17 cellular contexts compared by ENCODE assay signal in the genomic region with DNA sequence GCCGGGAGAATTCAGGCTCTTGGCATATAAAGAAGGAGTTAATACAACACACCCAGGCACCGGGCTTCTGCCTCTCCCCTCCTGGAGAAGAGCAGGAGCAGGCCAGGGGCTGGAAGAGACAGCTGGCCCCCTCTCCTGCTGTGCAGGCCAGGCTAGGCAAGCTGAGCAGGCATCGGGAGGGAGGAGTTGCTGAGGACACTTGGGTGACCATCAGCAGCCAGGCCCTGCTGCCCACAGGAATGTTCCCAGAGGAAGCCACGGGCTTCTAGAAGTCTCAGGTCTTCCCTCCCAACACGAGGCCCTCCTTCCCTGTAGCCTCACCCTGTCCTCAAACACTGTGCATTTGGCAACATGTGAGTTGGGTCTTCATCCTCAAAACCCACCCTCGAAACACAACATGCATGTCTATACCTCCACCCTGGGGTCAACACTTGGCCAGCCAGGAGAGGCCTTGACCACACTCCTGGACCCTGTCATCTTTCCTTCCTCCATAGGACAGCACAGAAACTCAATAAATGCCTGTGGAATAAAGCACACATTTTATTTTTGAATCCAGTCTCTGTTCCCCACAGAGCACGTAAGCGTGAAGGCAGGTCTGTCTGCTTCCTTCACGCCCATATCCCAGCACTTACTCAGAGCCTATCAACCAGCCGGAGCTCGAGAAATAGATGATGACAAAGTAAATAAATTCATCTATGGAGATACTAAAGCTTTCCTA.
DNase-seq lines count a peak whose midpoint lies in the region; ATAC-seq and TF ChIP-seq lines count a peak whose summit lies in the region.
"Had no signal": no experiment of that assay in that cellular context is flagged by ENCODE, and none has a peak within 500 bp of the region (broad histone marks: within the 10 kb centered on the region; RNA-seq: fewer than 3 reads in every experiment).

No MANE protein-coding gene starts in this region.

- H3K36me3 ChIP-seq in fibroblast of lung (ENCODE audit: control insufficient read depth, insufficient read depth, low read length) (no peaks in the 10 kb centered on the region), osteoblast (ENCODE audit: insufficient read depth, low read length) (no peaks in the 10 kb centered on the region)
- H3K36me3 ChIP-seq: HAP-1, prostate gland, uterus had no signal

- peaks cover 12% of the 10 kb centered on the region for H3K9me3 Mint-ChIP-seq in type B pancreatic cell

- H2AFZ ChIP-seq in fibroblast of lung (ENCODE audit: low read length) (no peak overlapping the region), osteoblast (ENCODE audit: low read length) (peak overlapping the region; percentile 72)

- H3K27me3 ChIP-seq in fibroblast of lung (ENCODE audit: control insufficient read depth, insufficient read depth, low read length): no peaks in the 10 kb centered on the region
- H3K27me3 ChIP-seq in osteoblast (ENCODE audit: insufficient read depth, low read length): no peaks in the 10 kb centered on the region
- H3K27me3 ChIP-seq: uterus had no signal

- DNase-seq in AG08396 (ENCODE audit: low spot score) (peak; percentile 57), RPMI7951 (ENCODE audit: low read depth) (peak; percentile 49), fibroblast of lung (ENCODE audit: low read depth in 2 of 2) (peak; percentile 2 to 23), osteoblast (ENCODE audit: insufficient read length, low spot score, missing footprints) (no peak), type B pancreatic cell (ENCODE audit: extremely low spot score, unreplicated experiment) (no peak), DMS53 treated with DMSO at 0.1 percent for 48 hours (lab: John Stamatoyannopoulos, UW; ENCODE audit: unreplicated experiment) (no peak), ureter (ENCODE audit: low spot score) (no peak)
- DNase-seq: activated CD8-positive, alpha-beta memory T cell treated with anti-CD3 and anti-CD28 coated beads for 24 hours; activated gamma-delta T cell treated with Interleukin-2 at 50 U/mL for 16 hours; NCI-H1436 treated with DMSO at 0.1 percent for 48 hours; NCI-H510A; OCI-M1; uterus had no signal

- H3K4me1 ChIP-seq in fibroblast of lung (ENCODE audit: control insufficient read depth, extremely low read depth, insufficient read depth, low read length): peaks cover 3% of the 10 kb centered on the region
- H3K4me1 ChIP-seq in osteoblast (ENCODE audit: insufficient read depth, low read length): peaks cover 16% of the 10 kb centered on the region
- H3K4me1 ChIP-seq: HAP-1, prostate gland, uterus had no signal

- no peaks in the 10 kb centered on the region for H3K27me3 Mint-ChIP-seq in type B pancreatic cell

- H3K9me3 ChIP-seq in fibroblast of lung (ENCODE audit: control insufficient read depth, insufficient read depth, low read depth, low read length): no peaks in the 10 kb centered on the region
- no peaks in the 10 kb centered on the region for H3K9me3 ChIP-seq in osteoblast (ENCODE audit: low read depth, low read length)
- H3K9me3 ChIP-seq: HAP-1, prostate gland, uterus had no signal

- H3K4me3 ChIP-seq in fibroblast of lung (replicated peaks in 1 of 4; ENCODE audit: control extremely low read depth in 1 of 4, insufficient read depth in 1 of 4, low read depth in 3 of 4, low read length in 4 of 4) (no peak overlapping the region), osteoblast (ENCODE audit: insufficient read depth, low read length) (peak overlapping the region; percentile 38)
- H3K4me3 ChIP-seq: HAP-1, prostate gland, uterus had no signal

- H3K27ac Mint-ChIP-seq in type B pancreatic cell: no peak overlapping the region

- no peak overlapping the region for H3K27ac ChIP-seq in fibroblast of lung (ENCODE audit: insufficient read depth, low read length)
- peak overlapping the region; percentile 37 for H3K27ac ChIP-seq in osteoblast (ENCODE audit: low read depth, low read length)
- H3K27ac ChIP-seq: KMS-11, prostate gland had no signal

- H3K4me2 ChIP-seq in fibroblast of lung (ENCODE audit: extremely low read depth, insufficient read depth, low read length) (no peak overlapping the region), osteoblast (ENCODE audit: insufficient read depth, low read length) (peak overlapping the region; percentile 60)
- H3K4me2 ChIP-seq: KMS-11 had no signal

- H3K4me3 Mint-ChIP-seq in type B pancreatic cell: no peak overlapping the region

- H3K9ac ChIP-seq in fibroblast of lung (ENCODE audit: insufficient read depth, low read length): no peak overlapping the region
- H3K9ac ChIP-seq: KMS-11 had no signal

- H4K20me1 ChIP-seq in fibroblast of lung (ENCODE audit: control insufficient read depth, extremely low read depth, insufficient read depth, low read length) (no peaks in the 10 kb centered on the region), osteoblast (ENCODE audit: insufficient read depth, low read length) (no peaks in the 10 kb centered on the region)

- H3K4me1 Mint-ChIP-seq in type B pancreatic cell (ENCODE audit: unreplicated experiment): no peaks in the 10 kb centered on the region

- TF ChIP-seq CTCF in fibroblast of lung (conservative IDR thresholded peaks at IDR 0.05 in 1 of 2, IDR thresholded peaks at IDR 0.05 in 1 of 2; ENCODE audit: low read depth in 1 of 2, low read length in 2 of 2) (no peak), osteoblast (IDR thresholded peaks at IDR 0.05; ENCODE audit: extremely low read depth, low read depth, low read length) (no peak), type B pancreatic cell (conservative IDR thresholded peaks at IDR 0.05) (no peak)

- ATAC-seq in GM18873 (IDR thresholded peaks at IDR 0.05; ENCODE audit: low FRiP score, unreplicated experiment): no peak

- peaks cover 3% of the 10 kb centered on the region for H3K36me3 Mint-ChIP-seq in type B pancreatic cell

- H3K79me2 ChIP-seq in fibroblast of lung (ENCODE audit: control insufficient read depth, insufficient read depth, low read length) (no peaks in the 10 kb centered on the region), osteoblast (ENCODE audit: insufficient read depth, low read length) (no peaks in the 10 kb centered on the region)

Comparison
In these comparisons a context has a peak if more than half of its experiments do, and no peak if none do; other contexts are left out.
1. DNase-seq: peak in AG08396 (single experiment), RPMI7951 (single experiment) and fibroblast of lung (2 of 2); none in osteoblast (single experiment), type B pancreatic cell (single experiment), DMS53 treated with DMSO at 0.1 percent for 48 hours (single experiment) and ureter (single experiment).